ENCODE assay signal across 8 cellular contexts in genomic region chr9:128828719-128829452, GRCh38. TPM values are rescaled to one million over a fixed set of nuclear protein-coding genes. Genes with fewer than 3 reads are reported as not detected.
DNase-seq lines count a peak whose midpoint lies in the region; ATAC-seq and TF ChIP-seq lines count a peak whose summit lies in the region.

No MANE protein-coding gene starts in this region.

- no peak for ATAC-seq in CD8-positive, alpha-beta T cell
- ATAC-seq in HG02571 (IDR thresholded peaks at IDR 0.05; ENCODE audit: unreplicated experiment) (peak; percentile 2), left lung (no peak)
- no peak for ATAC-seq in activated naive CD8-positive, alpha-beta T cell treated with anti-CD3 and anti-CD28 coated beads, Interleukin-2, amount 10 ng/mL, durations not matched to agents 7 days and 5 days (ENCODE audit: low read depth)

- H3K4me3 ChIP-seq in CD8-positive, alpha-beta T cell (ENCODE audit: low read depth, low read length), result peak overlapping the region; percentile 99
- peak overlapping the region; percentile 96 to 100 for H3K4me3 ChIP-seq in left lung
- H3K4me3 ChIP-seq in tibial nerve, result peak overlapping the region; percentile 91 to 99 (median 95)

- H3K27me3 Mint-ChIP-seq in CD8-positive, alpha-beta T cell (ENCODE audit: low read depth), result no peaks in the 10 kb centered on the region
- no peaks in the 10 kb centered on the region for H3K27me3 Mint-ChIP-seq in activated naive CD8-positive, alpha-beta T cell treated with anti-CD3 and anti-CD28 coated beads, Interleukin-2, amount 10 ng/mL, durations not matched to agents 7 days and 5 days

- no peak for TF ChIP-seq POLR2A in tibial nerve (IDR thresholded peaks at IDR 0.05)

- peaks cover 18% of the 10 kb centered on the region for H3K4me1 ChIP-seq in CD8-positive, alpha-beta T cell (ENCODE audit: insufficient read depth, low read length)
- peaks cover 7 to 21% of the 10 kb centered on the region in 2 donors for H3K4me1 ChIP-seq in left lung
- peaks cover 0 to 24% (median 8%) of the 10 kb centered on the region in 4 donors for H3K4me1 ChIP-seq in tibial nerve

- 32 to 37% methylated on average over 16 to 18 of the region's 18 CpGs for WGBS in tibial nerve, 2 donors

- H3K27ac ChIP-seq in CD8-positive, alpha-beta T cell (ENCODE audit: low read depth, low read length), result peak overlapping the region; percentile 83
- peak overlapping the region in 1 of 2 donors; percentile 78 for H3K27ac ChIP-seq in left lung
- peak overlapping the region in 3 of 4 donors; percentile 81 to 91 (median 84) for H3K27ac ChIP-seq in tibial nerve

- no peak for TF ChIP-seq EP300 in tibial nerve (IDR thresholded peaks at IDR 0.05)

- TF ChIP-seq CTCF in CD8-positive, alpha-beta T cell (IDR thresholded peaks at IDR 0.05), result no peak
- TF ChIP-seq CTCF in left lung (IDR thresholded peaks at IDR 0.05), result no peak
- no peak for TF ChIP-seq CTCF in tibial nerve (IDR thresholded peaks at IDR 0.05)
- no peak for TF ChIP-seq CTCF in GM13976 (IDR thresholded peaks at IDR 0.05; ENCODE audit: borderline replicate concordance, control extremely low read depth, extremely low read depth, insufficient read depth, missing control alignments)

- peak overlapping the region; percentile 96 for H3K4me3 Mint-ChIP-seq in CD8-positive, alpha-beta T cell
- peak overlapping the region; percentile 96 for H3K4me3 Mint-ChIP-seq in activated naive CD8-positive, alpha-beta T cell treated with anti-CD3 and anti-CD28 coated beads, Interleukin-2, amount 10 ng/mL, durations not matched to agents 7 days and 5 days

- CTCF ChIA-PET in CD8-positive, alpha-beta T cell (lab: Charles Lee), result interaction anchor here (1.8 to 2.4 kb wide), 2 partner anchors 11 to 34 kb away, joined by 4 to 15 read pairs; partner anchors contain the start of gene ENDOG

- peaks cover 23% of the 10 kb centered on the region for H3K36me3 ChIP-seq in CD8-positive, alpha-beta T cell (ENCODE audit: insufficient read depth, low read length)
- H3K36me3 ChIP-seq in left lung, result peaks cover 0 to 42% of the 10 kb centered on the region in 2 donors
- H3K36me3 ChIP-seq in tibial nerve, result peaks cover 0 to 58% (median 0%) of the 10 kb centered on the region in 3 donors

- H3K36me3 Mint-ChIP-seq in CD8-positive, alpha-beta T cell, result peaks cover 49% of the 10 kb centered on the region
- H3K36me3 Mint-ChIP-seq in activated naive CD8-positive, alpha-beta T cell treated with anti-CD3 and anti-CD28 coated beads, Interleukin-2, amount 10 ng/mL, durations not matched to agents 7 days and 5 days, result peaks cover 4% of the 10 kb centered on the region

- intact Hi-C loops in CD8-positive, alpha-beta T cell (cut with DNase I, micrococcal nuclease), result loop anchor here (1.0 to 10.0 kb wide), 7 partner anchors 11 to 372 kb away; partner anchors contain the start of genes ENDOG (in 2 of the 2), DYNC2I2 (in 1 of the 2), LRRC8A (in 1 of the 2) and ODF2 (in 1 of the 2)
- intact Hi-C loops in left lung (cut with DNase I), result no loop called here

- H3K9me3 ChIP-seq in CD8-positive, alpha-beta T cell (ENCODE audit: low read length), result no peaks in the 10 kb centered on the region
- H3K9me3 ChIP-seq in left lung, result no peaks in the 10 kb centered on the region
- H3K9me3 ChIP-seq in tibial nerve, result no peaks in the 10 kb centered on the region

- in situ Hi-C loops in GM13976 (cut with MboI; ENCODE audit: low sequenced_read_pairs, unreplicated experiment), result no loop called here

- H3K4me1 Mint-ChIP-seq in CD8-positive, alpha-beta T cell (ENCODE audit: low read depth), result peaks cover 20% of the 10 kb centered on the region
- H3K4me1 Mint-ChIP-seq in activated naive CD8-positive, alpha-beta T cell treated with anti-CD3 and anti-CD28 coated beads, Interleukin-2, amount 10 ng/mL, durations not matched to agents 7 days and 5 days, result peaks cover 23% of the 10 kb centered on the region

- no peaks in the 10 kb centered on the region for H3K9me3 Mint-ChIP-seq in CD8-positive, alpha-beta T cell
- no peaks in the 10 kb centered on the region for H3K9me3 Mint-ChIP-seq in activated naive CD8-positive, alpha-beta T cell treated with anti-CD3 and anti-CD28 coated beads, Interleukin-2, amount 10 ng/mL, durations not matched to agents 7 days and 5 days

- POLR2A ChIA-PET in CD8-positive, alpha-beta T cell (lab: Charles Lee), result interaction anchor here (0.6 to 4.1 kb wide), 5 partner anchors 10 to 748 kb away, joined by 3 to 61 read pairs (median 5); partner anchors contain the start of gene ENDOG
- POLR2A ChIA-PET in activated naive CD8-positive, alpha-beta T cell treated with anti-CD3 and anti-CD28 coated beads, Interleukin-2, amount 10 ng/mL, durations not matched to agents 7 days and 5 days (lab: Charles Lee), result interaction anchor here (0.5 to 2.3 kb wide), 6 partner anchors 10 to 276 kb away, joined by 3 to 32 read pairs (median 4); partner anchors contain the start of genes DOLK, ENDOG, NUP188 and ZDHHC12

- no peaks in the 10 kb centered on the region for H3K27me3 ChIP-seq in CD8-positive, alpha-beta T cell (ENCODE audit: insufficient read depth, low read length)
- H3K27me3 ChIP-seq in left lung (no peaks in the 10 kb centered on the region), tibial nerve (no peaks in the 10 kb centered on the region)

- peak overlapping the region; percentile 79 for H3K27ac Mint-ChIP-seq in CD8-positive, alpha-beta T cell
- H3K27ac Mint-ChIP-seq in activated naive CD8-positive, alpha-beta T cell treated with anti-CD3 and anti-CD28 coated beads, Interleukin-2, amount 10 ng/mL, durations not matched to agents 7 days and 5 days, result peak overlapping the region; percentile 92

- DNase-seq in CD8-positive, alpha-beta T cell, result no peak
- DNase-seq in activated naive CD8-positive, alpha-beta T cell treated with anti-CD3 and anti-CD28 coated beads, Interleukin-2, amount 10 ng/mL, durations not matched to agents 7 days and 5 days, result no peak
- DNase-seq in left lung, result peak in 1 of 2 donors; percentile 45
- no peak for DNase-seq in tibial nerve (ENCODE audit: low spot score in 2 of 2)
- DNase-seq in NCI-H187 (lab: John Stamatoyannopoulos, UW), result no peak
- DNase-seq in GM13976 (ENCODE audit: low spot score), result no peak
- no peak for DNase-seq in NCI-H146 treated with DMSO at 0.1 percent for 48 hours (lab: John Stamatoyannopoulos, UW; ENCODE audit: unreplicated experiment)

RNA-seq across cellular contexts. Expression of gene SPOUT1, which starts 0.7 kb away (rescaled TPM):
- 10 to 100 TPM; 25.0 to 25.2 TPM for total RNA-seq in CD8-positive, alpha-beta T cell
- total RNA-seq in activated naive CD8-positive, alpha-beta T cell treated with anti-CD3 and anti-CD28 coated beads, Interleukin-2, amount 10 ng/mL, durations not matched to agents 7 days and 5 days, result 10 to 100 TPM; 71.4 to 75.4 TPM
- total RNA-seq in left lung (10 to 100 TPM; 40.5 to 49.3 TPM), tibial nerve (10 to 100 TPM; 26.4 to 71.7 (median 39.0) TPM)

RNA-seq across cellular contexts. Expression of gene ENDOG, which starts 10.6 kb away (rescaled TPM):
- 1 to 10 TPM; 6.2 to 6.4 TPM for total RNA-seq in CD8-positive, alpha-beta T cell
- 10 to 100 TPM; 16.2 to 19.5 TPM for total RNA-seq in activated naive CD8-positive, alpha-beta T cell treated with anti-CD3 and anti-CD28 coated beads, Interleukin-2, amount 10 ng/mL, durations not matched to agents 7 days and 5 days
- total RNA-seq in left lung, result 10 to 100 TPM; 22.8 to 24.7 TPM
- total RNA-seq in tibial nerve, result 10 to 100 TPM; 22.8 to 53.1 (median 48.8) TPM

RNA-seq across cellular contexts. Expression of gene TBC1D13, which starts 41.8 kb away (rescaled TPM):
- 10 to 100 TPM; 30.7 to 35.0 TPM for total RNA-seq in CD8-positive, alpha-beta T cell
- total RNA-seq in activated naive CD8-positive, alpha-beta T cell treated with anti-CD3 and anti-CD28 coated beads, Interleukin-2, amount 10 ng/mL, durations not matched to agents 7 days and 5 days, result 10 to 100 TPM; 26.1 to 29.2 TPM
- total RNA-seq in left lung (10 to 100 TPM; 21.3 to 23.0 TPM), tibial nerve (10 to 100 TPM; 15.1 to 23.7 (median 17.9) TPM)

RNA-seq across cellular contexts. Expression of gene KYAT1, which starts 52.9 kb away (rescaled TPM):
- 1 to 10 TPM; 2.4 to 3.0 TPM for total RNA-seq in CD8-positive, alpha-beta T cell
- total RNA-seq in activated naive CD8-positive, alpha-beta T cell treated with anti-CD3 and anti-CD28 coated beads, Interleukin-2, amount 10 ng/mL, durations not matched to agents 7 days and 5 days, result 10 to 100 TPM; 14.9 to 16.3 TPM
- total RNA-seq in left lung (1 to 10 TPM; 6.2 to 7.4 TPM), tibial nerve (1 to 10 TPM; 7.4 to 9.0 (median 8.6) TPM)

RNA-seq across cellular contexts. Expression of gene LRRC8A, which starts 53.0 kb away (rescaled TPM):
- 10 to 100 TPM; 35.0 to 40.1 TPM for total RNA-seq in CD8-positive, alpha-beta T cell
- 10 to 100 TPM; 24.1 to 25.9 TPM for total RNA-seq in activated naive CD8-positive, alpha-beta T cell treated with anti-CD3 and anti-CD28 coated beads, Interleukin-2, amount 10 ng/mL, durations not matched to agents 7 days and 5 days
- total RNA-seq in left lung (10 to 100 TPM; 61.9 to 70.6 TPM), tibial nerve (10 to 100 TPM; 65.1 to 94.7 (median 81.1) TPM)

Comparison
In these comparisons a context has a peak if more than half of its experiments do, and no peak if none do; other contexts are left out.
1. intact Hi-C loops: an anchor here in CD8-positive, alpha-beta T cell (1.0 to 10.0 kb wide); none called in left lung.